15 cellular contexts compared by ENCODE assay signal in genomic region chr2:74504591-74504990, GRCh38. TPM values are rescaled to one million over a fixed set of nuclear protein-coding genes. Genes with fewer than 3 reads are reported as not detected.
DNase-seq lines count a peak whose midpoint lies in the region; ATAC-seq lines count a peak whose summit lies in the region.
"Had no signal": no experiment of that assay in that cellular context is flagged by ENCODE, and none has a peak within 500 bp of the region (broad histone marks: within the 10 kb centered on the region; RNA-seq: fewer than 3 reads in every experiment).

No MANE protein-coding gene starts in this region.

- H3K9me3 Mint-ChIP-seq in CD4-positive, CD25-positive, alpha-beta regulatory T cell = peaks cover 0 to 7% (median 0%) of the 10 kb centered on the region in 7 donors
- H3K9me3 Mint-ChIP-seq in IgD-negative memory B cell = peaks cover 0 to 3% (median 0%) of the 10 kb centered on the region in 3 donors
- H3K9me3 Mint-ChIP-seq in naive thymus-derived CD8-positive, alpha-beta T cell = peaks cover 0 to 9% (median 0%) of the 10 kb centered on the region in 9 donors

- H3K27ac Mint-ChIP-seq in CD4-positive, CD25-positive, alpha-beta regulatory T cell = no peak overlapping the region
- peak overlapping the region in 2 of 3 donors; percentile 12 to 56 for H3K27ac Mint-ChIP-seq in IgD-negative memory B cell
- H3K27ac Mint-ChIP-seq in naive thymus-derived CD8-positive, alpha-beta T cell = peak overlapping the region in 1 of 10 donors; percentile 71

- POLR2A ChIA-PET in naive thymus-derived CD8-positive, alpha-beta T cell (lab: Charles Lee) = interaction anchor here (0.7 to 2.5 kb wide), 9 partner anchors 9 to 84 kb away, joined by 3 to 9 read pairs (median 4); partner anchors contain the start of genes AUP1, DOK1, HTRA2 and MRPL53

- H3K4me1 ChIP-seq in CD4-positive, CD25-positive, alpha-beta regulatory T cell (ENCODE audit: control insufficient read depth, insufficient read depth, low read length, poor library complexity, severe bottlenecking) = peaks cover 42% of the 10 kb centered on the region
- H3K4me1 ChIP-seq in duodenal mucosa (ENCODE audit: control insufficient read depth in 1 of 2, insufficient read depth in 2 of 2, low read length in 2 of 2) = peaks cover 57 to 58% of the 10 kb centered on the region in 2 donors

- DNase-seq in CD4-positive, CD25-positive, alpha-beta regulatory T cell = no peak
- no peak for DNase-seq in naive thymus-derived CD8-positive, alpha-beta T cell
- no peak for DNase-seq in activated CD4-positive, CD25-positive, alpha-beta regulatory T cell treated with anti-CD3 and anti-CD28 coated beads, Interleukin-2, amount 50 U/mL, for 72 hours
- no peak for DNase-seq in Ammon's horn (ENCODE audit: low spot score)
- no peak for DNase-seq in HuH-7.5 (ENCODE audit: low spot score)
- no peak for DNase-seq in activated gamma-delta T cell treated with Interleukin-2 at 50 U/mL for 16 hours
- DNase-seq: activated CD4-positive, alpha-beta T cell treated with anti-CD3 and anti-CD28 coated beads, Interleukin-2, amount 50 U/mL, for 48 hours; COR-L47; effector memory CD4-positive, alpha-beta T cell; NCI-H2171 treated with DMSO at 0.1 percent for 48 hours had no signal

- no peak overlapping the region for H3K9ac ChIP-seq in duodenal mucosa (ENCODE audit: low read depth in 1 of 2, low read length in 2 of 2)

- no peak overlapping the region for H3K27ac ChIP-seq in CD4-positive, CD25-positive, alpha-beta regulatory T cell (ENCODE audit: insufficient read depth, low read length, poor library complexity, severe bottlenecking)
- no peak overlapping the region for H3K27ac ChIP-seq in duodenal mucosa (ENCODE audit: low read depth, low read length)

- H3K27me3 ChIP-seq in CD4-positive, CD25-positive, alpha-beta regulatory T cell (ENCODE audit: control insufficient read depth, insufficient read depth, low read length) = peaks cover 3% of the 10 kb centered on the region
- peaks cover 0 to 14% of the 10 kb centered on the region in 2 donors for H3K27me3 ChIP-seq in duodenal mucosa (ENCODE audit: control insufficient read depth in 1 of 2, insufficient read depth in 2 of 2, low read length in 2 of 2)

- peaks cover 64% of the 10 kb centered on the region for H3K27me3 Mint-ChIP-seq in CD4-positive, CD25-positive, alpha-beta regulatory T cell
- H3K27me3 Mint-ChIP-seq in IgD-negative memory B cell = peaks cover 38% of the 10 kb centered on the region
- H3K27me3 Mint-ChIP-seq in naive thymus-derived CD8-positive, alpha-beta T cell = peaks cover 15 to 77% (median 42%) of the 10 kb centered on the region in 5 donors

- H3K36me3 Mint-ChIP-seq in CD4-positive, CD25-positive, alpha-beta regulatory T cell = peaks cover 26% of the 10 kb centered on the region
- peaks cover 14% of the 10 kb centered on the region for H3K36me3 Mint-ChIP-seq in IgD-negative memory B cell
- H3K36me3 Mint-ChIP-seq in naive thymus-derived CD8-positive, alpha-beta T cell = peaks cover 15 to 36% (median 31%) of the 10 kb centered on the region in 3 donors

- H3K4me3 Mint-ChIP-seq in CD4-positive, CD25-positive, alpha-beta regulatory T cell = peak overlapping the region; percentile 44 to 86 (median 78)
- peak overlapping the region; percentile 44 to 86 (median 83) for H3K4me3 Mint-ChIP-seq in IgD-negative memory B cell
- peak overlapping the region in 9 of 10 donors; percentile 21 to 75 (median 57) for H3K4me3 Mint-ChIP-seq in naive thymus-derived CD8-positive, alpha-beta T cell

- ATAC-seq in CD4-positive, CD25-positive, alpha-beta regulatory T cell (ENCODE audit: low read depth in 2 of 2) = no peak
- no peak for ATAC-seq in naive thymus-derived CD8-positive, alpha-beta T cell

- no peaks in the 10 kb centered on the region for H3K9me3 ChIP-seq in CD4-positive, CD25-positive, alpha-beta regulatory T cell (ENCODE audit: control insufficient read depth in 2 of 2, low read length in 2 of 2)
- no peaks in the 10 kb centered on the region for H3K9me3 ChIP-seq in duodenal mucosa (ENCODE audit: control insufficient read depth in 1 of 2, low read length in 2 of 2)

- peaks cover 5 to 80% (median 25%) of the 10 kb centered on the region in 4 donors for H3K4me1 Mint-ChIP-seq in CD4-positive, CD25-positive, alpha-beta regulatory T cell
- H3K4me1 Mint-ChIP-seq in IgD-negative memory B cell = peaks cover 27 to 32% (median 27%) of the 10 kb centered on the region in 3 donors
- peaks cover 22 to 74% (median 67%) of the 10 kb centered on the region in 4 donors for H3K4me1 Mint-ChIP-seq in naive thymus-derived CD8-positive, alpha-beta T cell

- peaks cover 13% of the 10 kb centered on the region for H3K36me3 ChIP-seq in CD4-positive, CD25-positive, alpha-beta regulatory T cell (ENCODE audit: control insufficient read depth, insufficient read depth, low read length)
- peaks cover 0 to 11% of the 10 kb centered on the region in 2 donors for H3K36me3 ChIP-seq in duodenal mucosa (ENCODE audit: control insufficient read depth in 1 of 2, insufficient read depth in 2 of 2, low read length in 2 of 2)

- no peak overlapping the region for H3K4me3 ChIP-seq in CD4-positive, CD25-positive, alpha-beta regulatory T cell (ENCODE audit: low read depth, low read length)
- H3K4me3 ChIP-seq in duodenal mucosa (ENCODE audit: low read depth in 1 of 2, low read length in 2 of 2) = peak overlapping the region; percentile 88 to 94

RNA-seq across cellular contexts. Expression of gene PCGF1, which starts 2.9 kb away (rescaled TPM):
- total RNA-seq in CD4-positive, CD25-positive, alpha-beta regulatory T cell = 17.0 TPM
- 10 to 100 TPM; 13.8 to 23.9 (median 15.6) TPM for polyA plus RNA-seq in CD4-positive, CD25-positive, alpha-beta regulatory T cell
- 14.7 TPM for polyA plus RNA-seq in IgD-negative memory B cell
- total RNA-seq in naive thymus-derived CD8-positive, alpha-beta T cell = 10 to 100 TPM; 33.1 to 34.6 TPM
- polyA plus RNA-seq in naive thymus-derived CD8-positive, alpha-beta T cell = 10 to 100 TPM in 1 of 3 donors, 1 to 10 TPM in 2; 6.7 to 11.8 (median 7.3) TPM

RNA-seq across cellular contexts. Expression of gene LBX2, which starts 5.2 kb away (rescaled TPM):
- total RNA-seq in CD4-positive, CD25-positive, alpha-beta regulatory T cell = not detected
- under 1 TPM in 2 of 4 donors, not detected in 2; 0.16 to 0.40 TPM for polyA plus RNA-seq in CD4-positive, CD25-positive, alpha-beta regulatory T cell
- polyA plus RNA-seq in IgD-negative memory B cell = not detected
- total RNA-seq in naive thymus-derived CD8-positive, alpha-beta T cell = not detected
- not detected for polyA plus RNA-seq in naive thymus-derived CD8-positive, alpha-beta T cell
- total RNA-seq: temporal lobe had no signal

RNA-seq across cellular contexts. Expression of gene TLX2, which starts 9.7 kb away (rescaled TPM):
- not detected for total RNA-seq in CD4-positive, CD25-positive, alpha-beta regulatory T cell
- under 1 TPM in 2 of 4 donors, not detected in 2; 0.10 to 0.14 TPM for polyA plus RNA-seq in CD4-positive, CD25-positive, alpha-beta regulatory T cell
- polyA plus RNA-seq in IgD-negative memory B cell = not detected
- total RNA-seq in naive thymus-derived CD8-positive, alpha-beta T cell = not detected
- not detected for polyA plus RNA-seq in naive thymus-derived CD8-positive, alpha-beta T cell
- total RNA-seq: lung microvascular endothelial cell, pulmonary artery endothelial cell, temporal lobe had no signal

RNA-seq across cellular contexts. Expression of gene DQX1, which starts 21.4 kb away (rescaled TPM):
- 0.15 TPM for total RNA-seq in CD4-positive, CD25-positive, alpha-beta regulatory T cell
- not detected for polyA plus RNA-seq in CD4-positive, CD25-positive, alpha-beta regulatory T cell
- polyA plus RNA-seq in IgD-negative memory B cell = 0.70 TPM
- under 1 TPM; 0.36 to 0.81 TPM for total RNA-seq in naive thymus-derived CD8-positive, alpha-beta T cell
- not detected for polyA plus RNA-seq in naive thymus-derived CD8-positive, alpha-beta T cell
- total RNA-seq: lung microvascular endothelial cell, pulmonary artery endothelial cell had no signal

RNA-seq across cellular contexts. Expression of gene TTC31, which starts 21.7 kb away (rescaled TPM):
- 38.7 TPM for total RNA-seq in CD4-positive, CD25-positive, alpha-beta regulatory T cell
- polyA plus RNA-seq in CD4-positive, CD25-positive, alpha-beta regulatory T cell = 10 to 100 TPM; 21.7 to 24.7 (median 22.7) TPM
- polyA plus RNA-seq in IgD-negative memory B cell = 26.4 TPM
- total RNA-seq in naive thymus-derived CD8-positive, alpha-beta T cell = 10 to 100 TPM; 43.8 to 52.1 TPM
- 10 to 100 TPM; 18.9 to 21.1 (median 21.1) TPM for polyA plus RNA-seq in naive thymus-derived CD8-positive, alpha-beta T cell

Comparison
In these comparisons a context has a peak if more than half of its experiments do, and no peak if none do; other contexts are left out.
1. H3K27ac Mint-ChIP-seq: peak in IgD-negative memory B cell (2 of 3); none in CD4-positive, CD25-positive, alpha-beta regulatory T cell (0 of 3).
2. Peak in every context shown above with its lines, with median percentiles within 50 percentile points of each other: H3K4me3 Mint-ChIP-seq.